Comparison of ENCODE assay signal across 1 cellular context in genomic region chr16:85359147-85359822, GRCh38.
TF ChIP-seq lines count a peak whose summit lies in the region.

No MANE protein-coding gene starts in this region.

TF ChIP-seq in K562, 482 proteins besides CTCF, POLR2A, EP300 and RAD21 (continues in another document):
- 0 out of 2 replicates have a peak, but pooled peaks have one; percentile 55 for TF ChIP-seq STAT6 (CRISPR knock-in tag; IDR thresholded peaks at IDR 0.05)
- no peak for TF ChIP-seq ZBED1 (IDR thresholded peaks at IDR 0.05)
- TF ChIP-seq POLR3A (IDR thresholded peaks at IDR 0.05; ENCODE audit: borderline replicate concordance, extremely low read depth, insufficient read depth, insufficient read length) = no peak
- TF ChIP-seq SIRT6 (IDR thresholded peaks at IDR 0.05; ENCODE audit: low read depth, low read length) = no peak
- no peak for TF ChIP-seq ZNF699 (CRISPR knock-in tag; IDR thresholded peaks at IDR 0.05; ENCODE audit: insufficient replicate concordance)
- TF ChIP-seq HDAC3 (IDR thresholded peaks at IDR 0.05; ENCODE audit: borderline replicate concordance, partially characterized antibody) = no peak
- 0 out of 2 replicates have a peak, but pooled peaks have one; percentile 15 for TF ChIP-seq RBFOX2 (IDR thresholded peaks at IDR 0.05; ENCODE audit: low read depth, low read length)
- 0 out of 2 replicates have a peak, but pooled peaks have one; percentile 45 for TF ChIP-seq SREBF2 (CRISPR knock-in tag; IDR thresholded peaks at IDR 0.05)
- TF ChIP-seq RBBP5 (IDR thresholded peaks at IDR 0.05; ENCODE audit: borderline replicate concordance, insufficient read depth, low read length, poor library complexity, severe bottlenecking) = no peak
- no peak for TF ChIP-seq ZNF586 (CRISPR knock-in tag; conservative IDR thresholded peaks at IDR 0.05)
- TF ChIP-seq FOS (IDR thresholded peaks at IDR 0.05; ENCODE audit: extremely low read depth, insufficient read length) = peak; percentile 80
- no peak for TF ChIP-seq ZNF444 (CRISPR knock-in tag; IDR thresholded peaks at IDR 0.05)
- no peak for TF ChIP-seq ZNF280B (CRISPR knock-in tag; IDR thresholded peaks at IDR 0.05)
- TF ChIP-seq PHF20 (IDR thresholded peaks at IDR 0.05; ENCODE audit: partially characterized antibody) = no peak
- no peak for TF ChIP-seq NFE2L1 (tag; IDR thresholded peaks at IDR 0.05; ENCODE audit: borderline replicate concordance, low read depth)
- peak; percentile 59 for TF ChIP-seq ZFP36 (IDR thresholded peaks at IDR 0.05; ENCODE audit: low read depth, low read length, partially characterized antibody)
- peak in 1 of 2 experiments; percentile 56; a peak in 1 of 4 replicates for TF ChIP-seq ZMIZ1 (IDR thresholded peaks at IDR 0.05; ENCODE audit: low read depth in 2 of 2, low read length in 2 of 2)
- TF ChIP-seq CC2D1A (IDR thresholded peaks at IDR 0.05) = no peak
- peak; percentile 88 for TF ChIP-seq HDAC2 (IDR thresholded peaks at IDR 0.05)
- peak; percentile 70; the same call in 1 of the 2 replicates for TF ChIP-seq TFAP4 (CRISPR knock-in tag; IDR thresholded peaks at IDR 0.05; ENCODE audit: borderline replicate concordance)
- TF ChIP-seq SRSF7 (optimal IDR thresholded peaks at IDR 0.05; ENCODE audit: low read depth, low read length) = no peak
- peak; percentile 92 for TF ChIP-seq ARID1B (IDR thresholded peaks at IDR 0.05)
- peak; percentile 37 to 51; a peak in 3 of 4 replicates for TF ChIP-seq NRF1 (conservative IDR thresholded peaks at IDR 0.05 in 1 of 2, IDR thresholded peaks at IDR 0.05 in 1 of 2)
- peak; percentile 61 for TF ChIP-seq MAFG (tag; conservative IDR thresholded peaks at IDR 0.05)
- no peak for TF ChIP-seq ZNF239 (CRISPR knock-in tag; IDR thresholded peaks at IDR 0.05)
- no peak for TF ChIP-seq MGA (IDR thresholded peaks at IDR 0.05)
- TF ChIP-seq SP1 (CRISPR knock-in tag; IDR thresholded peaks at IDR 0.05) = peak; percentile 89
- TF ChIP-seq ETS2 (tag; IDR thresholded peaks at IDR 0.05; ENCODE audit: borderline replicate concordance, poor library complexity, severe bottlenecking) = no peak
- TF ChIP-seq ZFX (CRISPR knock-in tag; IDR thresholded peaks at IDR 0.05) = peak; percentile 89
- no peak for TF ChIP-seq XRCC5 (IDR thresholded peaks at IDR 0.05; ENCODE audit: low read depth, low read length)
- 0 out of 4 replicates have a peak, but pooled peaks of 1 of the 2 experiments have one; percentile 30 for TF ChIP-seq ZNF639 (CRISPR knock-in tag; conservative IDR thresholded peaks at IDR 0.05 in 1 of 2, IDR thresholded peaks at IDR 0.05 in 1 of 2)
- 0 out of 2 replicates have a peak, but pooled peaks have one; percentile 50 for TF ChIP-seq PBX2 (CRISPR knock-in tag; IDR thresholded peaks at IDR 0.05; ENCODE audit: low read depth)
- TF ChIP-seq PBX2 (tag; conservative IDR thresholded peaks at IDR 0.05; ENCODE audit: low read depth) = no peak; the same call in 1 of the 2 replicates
